In the genomic region with DNA sequence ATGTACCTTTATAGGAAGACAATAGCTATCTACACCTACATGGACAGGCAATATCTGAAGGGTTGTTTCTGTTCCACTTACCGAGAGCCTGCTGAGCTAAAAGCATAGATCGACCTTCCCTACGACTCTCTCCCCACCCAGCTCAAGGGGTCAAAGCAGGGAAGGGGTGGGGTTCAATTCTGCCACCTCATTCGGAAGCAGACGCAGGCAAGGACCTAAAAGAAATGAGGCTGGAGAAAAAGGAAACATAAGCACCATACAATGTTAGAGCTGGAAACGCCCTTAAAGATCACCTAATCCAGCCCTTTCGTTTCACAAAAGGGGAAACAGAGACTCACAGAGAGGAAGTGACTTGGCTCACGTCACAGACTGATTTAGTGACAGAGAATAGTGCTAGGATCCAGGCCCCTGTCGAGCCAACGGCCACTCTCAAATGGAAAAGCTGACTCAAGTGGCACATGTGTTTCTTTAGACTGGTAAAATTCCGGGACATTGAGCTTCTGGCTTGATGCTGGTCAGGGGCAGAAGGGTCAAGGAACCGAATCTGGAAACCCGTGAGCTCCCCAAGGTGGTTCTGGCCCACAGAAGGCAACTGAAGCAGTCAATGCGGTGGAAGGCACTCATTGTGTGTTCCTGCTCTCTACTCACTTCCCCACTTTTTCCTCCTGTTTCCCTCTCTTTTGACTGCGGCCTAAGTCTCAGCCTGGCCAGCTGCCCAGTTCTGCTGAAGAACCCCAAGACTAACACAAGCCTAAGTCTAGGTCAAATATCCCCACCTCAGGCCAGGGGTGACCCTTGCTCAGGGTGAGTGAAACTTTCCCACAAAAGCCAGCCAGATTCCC, we compare ENCODE assay signal across 8 cellular contexts. TPM values are rescaled to one million over a fixed set of nuclear protein-coding genes. Genes with fewer than 3 reads are reported as not detected.
DNase-seq lines count a peak whose midpoint lies in the region; ATAC-seq and TF ChIP-seq lines count a peak whose summit lies in the region.

No MANE protein-coding gene starts in this region.

- H3K4me3 ChIP-seq in OCI-LY7 (ENCODE audit: low read depth, low read length, poor library complexity, severe bottlenecking) (peak overlapping the region; percentile 63), muscle layer of duodenum (ENCODE audit: low read depth in 1 of 2, low read length in 2 of 2) (peak overlapping the region; percentile 26 to 29)

- H4K20me1 ChIP-seq in OCI-LY7 (ENCODE audit: insufficient read depth, low read length): no peaks in the 10 kb centered on the region

- intact Hi-C loops in OCI-LY7 (cut with micrococcal nuclease; ENCODE audit: unreplicated experiment): no loop called here

- peaks cover 98% of the 10 kb centered on the region for H3K79me2 ChIP-seq in OCI-LY7 (ENCODE audit: insufficient read depth, low read depth, low read length)

- peaks cover 97% of the 10 kb centered on the region for H3K4me1 ChIP-seq in OCI-LY7 (ENCODE audit: insufficient read depth, low read length, poor library complexity, severe bottlenecking)
- peaks cover 0 to 3% of the 10 kb centered on the region in 2 donors for H3K4me1 ChIP-seq in muscle layer of duodenum (ENCODE audit: control insufficient read depth in 1 of 2, insufficient read depth in 2 of 2, low read length in 2 of 2)

- CTCF ChIA-PET in OCI-LY7 (lab: Charles Lee; ENCODE audit: unreplicated experiment): interaction anchor here (0.5 kb wide), 1 partner anchor 8 kb away, joined by 4 read pairs; no protein-coding TSS in a partner anchor

- TF ChIP-seq CTCF in OCI-LY7 (conservative IDR thresholded peaks at IDR 0.05; ENCODE audit: low read length): no peak

- H3K36me3 ChIP-seq in OCI-LY7 (ENCODE audit: insufficient read depth, low read length) (peaks cover 39% of the 10 kb centered on the region), muscle layer of duodenum (ENCODE audit: control insufficient read depth in 1 of 2, insufficient read depth in 2 of 2, low read length in 2 of 2) (no peaks in the 10 kb centered on the region)

- H3K9me3 ChIP-seq in OCI-LY7 (ENCODE audit: low read length) (no peaks in the 10 kb centered on the region), muscle layer of duodenum (ENCODE audit: control insufficient read depth in 1 of 2, low read length in 2 of 2) (no peaks in the 10 kb centered on the region)

- ATAC-seq in GM18519 (IDR thresholded peaks at IDR 0.05; ENCODE audit: low FRiP score, unreplicated experiment): peak; percentile 49
- ATAC-seq in HG02610 (IDR thresholded peaks at IDR 0.05; ENCODE audit: unreplicated experiment): peak; percentile 46

- H3K9me2 ChIP-seq in OCI-LY7 (ENCODE audit: insufficient read depth, low read length): no peaks in the 10 kb centered on the region

- H3K27ac ChIP-seq in OCI-LY7 (ENCODE audit: low read depth, low read length, poor library complexity, severe bottlenecking): peak overlapping the region; percentile 100
- H3K27ac ChIP-seq in caudate nucleus (ENCODE audit: low read depth, low read length): peak overlapping the region; percentile 68
- H3K27ac ChIP-seq in muscle layer of duodenum (ENCODE audit: low read length): peak overlapping the region; percentile 93

- POLR2A ChIA-PET in OCI-LY7 (lab: Charles Lee): interaction anchor here (0.6 to 4.1 kb wide), 5 partner anchors 9 to 606 kb away, joined by 3 to 34 read pairs (median 6); partner anchors contain the start of genes NKRF and SEPTIN6

- no peak overlapping the region for H2AFZ ChIP-seq in OCI-LY7 (ENCODE audit: low read length)

- no peaks in the 10 kb centered on the region for H3K27me3 ChIP-seq in muscle layer of duodenum (ENCODE audit: low read depth, low read length)

- peak; percentile 75 for DNase-seq in OCI-LY7 (ENCODE audit: low spot score)
- peak in 3 of 61 donors; percentile 0 to 3 (median 2) for DNase-seq in caudate nucleus (lab: John Stamatoyannopoulos, UW)
- DNase-seq in SHP77 (lab: John Stamatoyannopoulos, UW): no peak
- no peak for DNase-seq in NCI-H1930 (lab: John Stamatoyannopoulos, UW)
- DNase-seq in NCI-H2171 treated with DMSO at 0.1 percent for 48 hours (lab: John Stamatoyannopoulos, UW): no peak

- H3K4me2 ChIP-seq in OCI-LY7 (ENCODE audit: low read length): peak overlapping the region; percentile 96

- no TSS peak for BruUV-seq in OCI-LY7 (replicated peaks; lab: Mats Ljungman, UMichigan)

RNA-seq across cellular contexts. Expression of gene SEPTIN6, which starts 7.5 kb away (rescaled TPM):
- total RNA-seq in OCI-LY7 (2014; rRNA removed; shearing (Covaris generic)): 145 and 182 TPM in 2 replicates
- 216 and 231 TPM in 2 replicates for total RNA-seq in OCI-LY7 (2022)
